In the genomic region with DNA sequence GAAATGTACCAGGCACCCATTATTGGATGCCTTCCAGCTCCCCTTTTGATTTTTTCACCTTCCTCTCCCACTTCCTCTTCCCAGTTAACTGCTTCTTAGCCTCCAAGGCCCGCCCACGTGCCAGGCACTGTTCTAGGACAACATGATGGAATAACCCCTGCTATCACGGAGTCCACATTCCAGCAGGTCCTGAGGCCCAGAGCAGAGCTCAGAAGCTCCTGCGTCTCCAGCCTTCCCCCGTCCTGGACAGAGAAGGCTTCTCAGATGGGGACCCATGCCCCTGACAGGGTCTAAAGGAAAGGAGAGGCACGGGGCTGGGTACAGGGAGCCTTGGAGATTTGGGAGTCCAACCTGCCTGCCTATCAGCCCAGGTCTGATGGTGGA, we compare ENCODE assay signal across 13 cellular contexts. TPM values are rescaled to one million over a fixed set of nuclear protein-coding genes. Genes with fewer than 3 reads are reported as not detected.
DNase-seq lines count a peak whose midpoint lies in the region; ATAC-seq, FAIRE-seq and TF ChIP-seq lines count a peak whose summit lies in the region.
"Had no signal": no experiment of that assay in that cellular context is flagged by ENCODE, and none has a peak within 500 bp of the region (broad histone marks: within the 10 kb centered on the region; RNA-seq: fewer than 3 reads in every experiment).

No MANE protein-coding gene starts in this region.

- TF ChIP-seq POLR2A in breast epithelium (IDR thresholded peaks at IDR 0.05) = no peak

- CTCF ChIA-PET in mammary epithelial cell (lab: Charles Lee; ENCODE audit: low non-redundant PET) = interaction anchor here (0.5 to 0.7 kb wide), 5 partner anchors 13 to 210 kb away, joined by 4 to 10 read pairs (median 4); no protein-coding TSS in a partner anchor

- H2AFZ ChIP-seq in mammary epithelial cell (ENCODE audit: low read depth, low read length) = no peak overlapping the region

- H3K4me3 ChIP-seq in mammary epithelial cell (replicated peaks in 1 of 3; ENCODE audit: insufficient read depth in 1 of 3, low read depth in 2 of 3, low read length in 3 of 3) (no peak overlapping the region), breast epithelium (no peak overlapping the region), bronchial epithelial cell (ENCODE audit: low read depth, low read length) (no peak overlapping the region)

- ATAC-seq in left colon = peak; percentile 29

- no TSS peak for BruUV-seq in mammary epithelial cell (replicated peaks; lab: Mats Ljungman, UMichigan)

- no peaks in the 10 kb centered on the region for H3K79me2 ChIP-seq in mammary epithelial cell (ENCODE audit: insufficient read depth, low read length)

- H3K9me3 ChIP-seq in mammary epithelial cell (replicated peaks; ENCODE audit: insufficient read depth, low read length) (no peaks in the 10 kb centered on the region), breast epithelium (no peaks in the 10 kb centered on the region)

- in situ Hi-C loops in mammary epithelial cell (cut with MboI; ENCODE audit: low sequenced_read_pairs in 2 of 2) = loop anchor here (5.0 to 25.0 kb wide), 4 partner anchors 101 to 446 kb away; partner anchors contain the start of gene NECTIN1 (in 1 of the 2)

- no peak overlapping the region for H3K4me3 Mint-ChIP-seq in type B pancreatic cell
- H3K4me3 Mint-ChIP-seq in activated T-cell treated with anti-CD3 and anti-CD28 coated beads, Interleukin-2, amount 50 U/mL, for 24 hours = no peak overlapping the region
- H3K4me3 Mint-ChIP-seq: CD4-positive, CD25-positive, alpha-beta regulatory T cell had no signal

- FAIRE-seq in bronchial epithelial cell (lab: Jason Lieb, UNC) = no peak

- WGBS in mammary epithelial cell (ENCODE audit: low coverage, missing lambda C conversion rate) = 17% methylated on average over 3 of the region's 6 CpGs

- DNase-seq in mammary epithelial cell (peak; percentile 24), breast epithelium (ENCODE audit: low spot score in 2 of 2) (no peak), bronchial epithelial cell (ENCODE audit: low read depth) (peak; percentile 43), left colon (no peak), type B pancreatic cell (ENCODE audit: extremely low spot score, unreplicated experiment) (no peak), NCI-H510A treated with DMSO at 0.1 percent for 48 hours (lab: John Stamatoyannopoulos, UW) (no peak), GM03348 (ENCODE audit: low spot score) (no peak)
- no peak for DNase-seq in activated T-cell treated with anti-CD3 and anti-CD28 coated beads, Interleukin-2, amount 50 U/mL, for 24 hours
- DNase-seq: DMS 273 treated with DMSO at 0.1 percent for 48 hours, NCI-H2081 treated with DMSO at 0.1 percent for 48 hours, SIG-M5 had no signal

- H3K36me3 Mint-ChIP-seq in type B pancreatic cell = no peaks in the 10 kb centered on the region
- H3K36me3 Mint-ChIP-seq in activated T-cell treated with anti-CD3 and anti-CD28 coated beads, Interleukin-2, amount 50 U/mL, for 24 hours (ENCODE audit: low read depth) = no peaks in the 10 kb centered on the region
- H3K36me3 Mint-ChIP-seq: CD4-positive, CD25-positive, alpha-beta regulatory T cell had no signal

- dilution Hi-C loops in mammary epithelial cell (cut with HindIII; ENCODE audit: low sequenced_read_pairs) = loop anchor here (5.0 kb wide), 4 partner anchors 69 to 461 kb away; no protein-coding TSS in a partner anchor

- no peak overlapping the region for H3K9ac ChIP-seq in mammary epithelial cell (ENCODE audit: insufficient read depth, low read length)

- H3K9me3 Mint-ChIP-seq in type B pancreatic cell = no peaks in the 10 kb centered on the region
- no peaks in the 10 kb centered on the region for H3K9me3 Mint-ChIP-seq in activated T-cell treated with anti-CD3 and anti-CD28 coated beads, Interleukin-2, amount 50 U/mL, for 24 hours
- H3K9me3 Mint-ChIP-seq: CD4-positive, CD25-positive, alpha-beta regulatory T cell had no signal

- H3K27me3 ChIP-seq in mammary epithelial cell (ENCODE audit: insufficient read depth, low read length) (no peaks in the 10 kb centered on the region), breast epithelium (no peaks in the 10 kb centered on the region), bronchial epithelial cell (ENCODE audit: control insufficient read depth, insufficient read depth, low read length) (peaks cover 5% of the 10 kb centered on the region)

- no peaks in the 10 kb centered on the region for H4K20me1 ChIP-seq in mammary epithelial cell (ENCODE audit: insufficient read depth, low read length)

- TF ChIP-seq CTCF in mammary epithelial cell (conservative IDR thresholded peaks at IDR 0.05 in 1 of 2, IDR thresholded peaks at IDR 0.05 in 1 of 2; ENCODE audit: extremely low read depth in 1 of 2, insufficient read depth in 1 of 2, low read depth in 1 of 2, low read length in 2 of 2) (no peak), breast epithelium (IDR thresholded peaks at IDR 0.05) (no peak), bronchial epithelial cell (IDR thresholded peaks at IDR 0.05; ENCODE audit: insufficient read depth, low read length, severe bottlenecking) (no peak), type B pancreatic cell (conservative IDR thresholded peaks at IDR 0.05) (no peak)

- intact Hi-C loops in mammary epithelial cell (cut with micrococcal nuclease) = loop anchor here (1.0 to 5.0 kb wide), 8 partner anchors 61 to 627 kb away; partner anchors contain the start of gene NECTIN1
- intact Hi-C loops in breast epithelium (cut with DNase I; ENCODE audit: low total_unique reads) = loop anchor here (10.0 kb wide), 1 partner anchor 444 kb away; no protein-coding TSS in a partner anchor
- intact Hi-C loops in left colon (cut with DNase I, micrococcal nuclease) = loop anchor here (5.0 to 10.0 kb wide), 3 partner anchors 441 to 626 kb away; no protein-coding TSS in a partner anchor

- H3K27ac ChIP-seq in mammary epithelial cell (ENCODE audit: insufficient read depth, low read depth, low read length) = no peak overlapping the region
- H3K27ac ChIP-seq in breast epithelium = peak overlapping the region in 1 of 2 donors; percentile 33

- no peaks in the 10 kb centered on the region for H3K4me1 Mint-ChIP-seq in type B pancreatic cell (ENCODE audit: unreplicated experiment)
- H3K4me1 Mint-ChIP-seq in activated T-cell treated with anti-CD3 and anti-CD28 coated beads, Interleukin-2, amount 50 U/mL, for 24 hours (ENCODE audit: low read depth) = no peaks in the 10 kb centered on the region
- H3K4me1 Mint-ChIP-seq: CD4-positive, CD25-positive, alpha-beta regulatory T cell had no signal

- peaks cover 22% of the 10 kb centered on the region for H3K36me3 ChIP-seq in mammary epithelial cell (ENCODE audit: insufficient read depth, low read length)
- H3K36me3 ChIP-seq in breast epithelium = no peaks in the 10 kb centered on the region
- peaks cover 19% of the 10 kb centered on the region for H3K36me3 ChIP-seq in bronchial epithelial cell (ENCODE audit: control insufficient read depth, insufficient read depth, low read length)

- H3K27ac Mint-ChIP-seq in type B pancreatic cell = peak overlapping the region; percentile 73
- no peak overlapping the region for H3K27ac Mint-ChIP-seq in activated T-cell treated with anti-CD3 and anti-CD28 coated beads, Interleukin-2, amount 50 U/mL, for 24 hours

- peaks cover 30% of the 10 kb centered on the region for H3K27me3 Mint-ChIP-seq in type B pancreatic cell
- H3K27me3 Mint-ChIP-seq in activated T-cell treated with anti-CD3 and anti-CD28 coated beads, Interleukin-2, amount 50 U/mL, for 24 hours = peaks cover 3% of the 10 kb centered on the region

- peaks cover 5% of the 10 kb centered on the region for H3K4me1 ChIP-seq in mammary epithelial cell (ENCODE audit: insufficient read depth, low read length)
- no peaks in the 10 kb centered on the region for H3K4me1 ChIP-seq in breast epithelium

- H3K4me2 ChIP-seq in mammary epithelial cell (ENCODE audit: insufficient read depth, low read depth, low read length) = no peak overlapping the region

RNA-seq across cellular contexts. Expression of gene TRIM29, which starts 29.1 kb away (rescaled TPM):
- total RNA-seq in mammary epithelial cell (100 to 1,000 TPM; 256 to 341 TPM), breast epithelium (10 to 100 TPM; 10.6 to 58.7 (median 45.9) TPM), bronchial epithelial cell (146 and 441 TPM in 2 replicates), left colon (1 to 10 TPM; 6.1 to 8.6 TPM), type B pancreatic cell (ENCODE audit: low replicate concordance) (56.7 and 207 TPM in 2 replicates)
- 315 TPM for polyA plus RNA-seq in mammary epithelial cell
- 668 TPM for polyA minus RNA-seq in mammary epithelial cell
- total RNA-seq: CD4-positive, CD25-positive, alpha-beta regulatory T cell; NCI-H460 had no signal
- polyA plus RNA-seq: CD4-positive, CD25-positive, alpha-beta regulatory T cell had no signal

Comparison
In these comparisons a context has a peak if more than half of its experiments do, and no peak if none do; other contexts are left out.
1. DNase-seq: peak in mammary epithelial cell (single experiment) and bronchial epithelial cell (single experiment); none in breast epithelium (0 of 2), left colon (0 of 2), type B pancreatic cell (single experiment), activated T-cell treated with anti-CD3 and anti-CD28 coated beads, Interleukin-2, amount 50 U/mL, for 24 hours (single experiment), NCI-H510A treated with DMSO at 0.1 percent for 48 hours (single experiment) and GM03348 (single experiment).